ENCODE assay signal across 19 cellular contexts in genomic region chr17:8963017-8963416, GRCh38. TPM values are rescaled to one million over a fixed set of nuclear protein-coding genes. Genes with fewer than 3 reads are reported as not detected.
A peak's percentile ranks its signal among the peaks of the same experiment; 100 is the strongest.
DNase-seq lines count a peak whose midpoint lies in the region; ATAC-seq lines count a peak whose summit lies in the region.
"Had no signal": no experiment of that assay in that cellular context is flagged by ENCODE, and none has a peak within 500 bp of the region (broad histone marks: within the 10 kb centered on the region; RNA-seq: fewer than 3 reads in every experiment).

No MANE protein-coding gene starts in this region.

- no peaks in the 10 kb centered on the region for H3K79me2 ChIP-seq in Karpas-422 (ENCODE audit: low read length)

- CTCF ChIA-PET in activated naive CD4-positive, alpha-beta T cell treated with anti-CD3 and anti-CD28 coated beads, Interleukin-2, amount 10 ng/mL, durations not matched to agents 7 days and 5 days (lab: Charles Lee) = interaction anchor here (0.9 to 2.2 kb wide), 3 partner anchors 34 to 101 kb away, joined by 3 to 5 read pairs (median 5); no protein-coding TSS in a partner anchor

- no peak overlapping the region for H2AFZ ChIP-seq in Karpas-422 (ENCODE audit: low read length)

- intact Hi-C loops in dendritic cell treated with granulocyte-macrophage colony-stimulating factor and Interleukin-4, amounts not matched to agents 40 ng/mL and 50 ng/mL, for 4 days (cut with micrococcal nuclease) = no loop called here
- intact Hi-C loops in left colon (cut with DNase I, micrococcal nuclease) = no loop called here

- peaks cover 9% of the 10 kb centered on the region for H3K9me3 Mint-ChIP-seq in activated naive CD4-positive, alpha-beta T cell treated with anti-CD3 and anti-CD28 coated beads, Interleukin-2, amount 10 ng/mL, durations not matched to agents 7 days and 5 days
- no peaks in the 10 kb centered on the region for H3K9me3 Mint-ChIP-seq in dendritic cell treated with granulocyte-macrophage colony-stimulating factor and Interleukin-4, amounts not matched to agents 40 ng/mL and 50 ng/mL, for 4 days
- H3K9me3 Mint-ChIP-seq in stimulated activated naive CD8-positive, alpha-beta T cell treated with anti-CD3 and anti-CD28 coated beads, Interleukin-15, amount 100 ng/mL, for 72 hours = peaks cover 3 to 4% of the 10 kb centered on the region in 2 donors

- no peaks in the 10 kb centered on the region for H3K9me3 ChIP-seq in Karpas-422 (ENCODE audit: low read length)

- no peak overlapping the region for H3K4me3 ChIP-seq in Karpas-422 (ENCODE audit: low read length)

- H3K9ac ChIP-seq in Karpas-422 (ENCODE audit: low read length) = no peak overlapping the region

- no peak overlapping the region for H3K27ac ChIP-seq in Karpas-422 (ENCODE audit: low read length)

- H3K4me1 ChIP-seq in Karpas-422 (ENCODE audit: low read length) = no peaks in the 10 kb centered on the region; the same call in 1 of the 2 replicates

- no peaks in the 10 kb centered on the region for H4K20me1 ChIP-seq in Karpas-422 (ENCODE audit: insufficient read depth, low read depth, low read length)

- no peaks in the 10 kb centered on the region for H3K36me3 ChIP-seq in Karpas-422 (ENCODE audit: insufficient read depth, low read length)

- peaks cover 67% of the 10 kb centered on the region for H3K36me3 Mint-ChIP-seq in activated naive CD4-positive, alpha-beta T cell treated with anti-CD3 and anti-CD28 coated beads, Interleukin-2, amount 10 ng/mL, durations not matched to agents 7 days and 5 days
- H3K36me3 Mint-ChIP-seq in dendritic cell treated with granulocyte-macrophage colony-stimulating factor and Interleukin-4, amounts not matched to agents 40 ng/mL and 50 ng/mL, for 4 days (ENCODE audit: low read depth) = peaks cover 79% of the 10 kb centered on the region

- H3K27me3 Mint-ChIP-seq in activated naive CD4-positive, alpha-beta T cell treated with anti-CD3 and anti-CD28 coated beads, Interleukin-2, amount 10 ng/mL, durations not matched to agents 7 days and 5 days = no peaks in the 10 kb centered on the region
- H3K27me3 Mint-ChIP-seq in dendritic cell treated with granulocyte-macrophage colony-stimulating factor and Interleukin-4, amounts not matched to agents 40 ng/mL and 50 ng/mL, for 4 days = no peaks in the 10 kb centered on the region
- no peaks in the 10 kb centered on the region for H3K27me3 Mint-ChIP-seq in stimulated activated naive CD8-positive, alpha-beta T cell treated with anti-CD3 and anti-CD28 coated beads, Interleukin-15, amount 100 ng/mL, for 72 hours

- no peaks in the 10 kb centered on the region for H3K9me2 ChIP-seq in Karpas-422 (replicated peaks; ENCODE audit: insufficient read depth, low read length)

- ATAC-seq in stimulated activated naive CD8-positive, alpha-beta T cell treated with anti-CD3 and anti-CD28 coated beads, Interleukin-15, amount 100 ng/mL, for 72 hours = no peak
- no peak for ATAC-seq in HG03097 (IDR thresholded peaks at IDR 0.05; ENCODE audit: low FRiP score, unreplicated experiment)
- no peak for ATAC-seq in left colon

- no peak overlapping the region for H3K27ac Mint-ChIP-seq in activated naive CD4-positive, alpha-beta T cell treated with anti-CD3 and anti-CD28 coated beads, Interleukin-2, amount 10 ng/mL, durations not matched to agents 7 days and 5 days
- peak overlapping the region; percentile 89 for H3K27ac Mint-ChIP-seq in dendritic cell treated with granulocyte-macrophage colony-stimulating factor and Interleukin-4, amounts not matched to agents 40 ng/mL and 50 ng/mL, for 4 days
- H3K27ac Mint-ChIP-seq in stimulated activated naive CD8-positive, alpha-beta T cell treated with anti-CD3 and anti-CD28 coated beads, Interleukin-15, amount 100 ng/mL, for 72 hours = peak overlapping the region; percentile 84 to 88

- DNase-seq in activated naive CD4-positive, alpha-beta T cell treated with anti-CD3 and anti-CD28 coated beads, Interleukin-2, amount 10 ng/mL, durations not matched to agents 7 days and 5 days = no peak
- DNase-seq in activated naive CD4-positive, alpha-beta T cell treated with Interleukin-2 at 50 U/mL for 16 hours = no peak
- DNase-seq in Karpas-422 = peak; percentile 43
- no peak for DNase-seq in stimulated activated naive CD8-positive, alpha-beta T cell treated with anti-CD3 and anti-CD28 coated beads, Interleukin-15, amount 100 ng/mL, for 72 hours
- no peak for DNase-seq in DMS153 (lab: John Stamatoyannopoulos, UW)
- no peak for DNase-seq in left colon
- DNase-seq: activated CD4-positive, alpha-beta T cell treated with anti-CD3 and anti-CD28 coated beads, Interleukin-2, amount 50 U/mL, for 1 hour; activated gamma-delta T cell; GF-D8; MM.1S; NCI-H187 treated with DMSO at 0.1 percent for 48 hours; NCI-H510A; SHP77 treated with DMSO at 0.1 percent for 48 hours; substantia nigra; T1000 had no signal

- H3K4me2 ChIP-seq in Karpas-422 (ENCODE audit: low read depth, low read length, poor library complexity, severe bottlenecking) = no peak overlapping the region

- peaks cover 78% of the 10 kb centered on the region for H3K4me1 Mint-ChIP-seq in activated naive CD4-positive, alpha-beta T cell treated with anti-CD3 and anti-CD28 coated beads, Interleukin-2, amount 10 ng/mL, durations not matched to agents 7 days and 5 days
- H3K4me1 Mint-ChIP-seq in dendritic cell treated with granulocyte-macrophage colony-stimulating factor and Interleukin-4, amounts not matched to agents 40 ng/mL and 50 ng/mL, for 4 days (ENCODE audit: low read depth) = peaks cover 84% of the 10 kb centered on the region
- H3K4me1 Mint-ChIP-seq in stimulated activated naive CD8-positive, alpha-beta T cell treated with anti-CD3 and anti-CD28 coated beads, Interleukin-15, amount 100 ng/mL, for 72 hours = peaks cover 76% of the 10 kb centered on the region

- peak overlapping the region; percentile 93 for H3K4me3 Mint-ChIP-seq in activated naive CD4-positive, alpha-beta T cell treated with anti-CD3 and anti-CD28 coated beads, Interleukin-2, amount 10 ng/mL, durations not matched to agents 7 days and 5 days
- H3K4me3 Mint-ChIP-seq in dendritic cell treated with granulocyte-macrophage colony-stimulating factor and Interleukin-4, amounts not matched to agents 40 ng/mL and 50 ng/mL, for 4 days = peak overlapping the region; percentile 98
- peak overlapping the region; percentile 94 to 98 for H3K4me3 Mint-ChIP-seq in stimulated activated naive CD8-positive, alpha-beta T cell treated with anti-CD3 and anti-CD28 coated beads, Interleukin-15, amount 100 ng/mL, for 72 hours

- no peaks in the 10 kb centered on the region for H3K27me3 ChIP-seq in Karpas-422 (ENCODE audit: low read length)

RNA-seq across cellular contexts. Expression of gene PIK3R5, which starts 2.5 kb away (rescaled TPM):
- total RNA-seq in Karpas-422 (2014; rRNA removed; shearing (Covaris generic); ENCODE audit: low replicate concordance) = not detected in 2 replicates
- 1 to 10 TPM; 3.2 to 4.9 TPM for total RNA-seq in left colon
- total RNA-seq: dermis microvascular lymphatic vessel endothelial cell, glomerular endothelial cell had no signal

RNA-seq across cellular contexts. Expression of gene NTN1, which starts 58.3 kb away (rescaled TPM):
- total RNA-seq in Karpas-422 (2014; rRNA removed; shearing (Covaris generic); ENCODE audit: low replicate concordance) = not detected in 2 replicates
- total RNA-seq in left colon = 1 to 10 TPM; 3.2 to 7.4 TPM
